In genomic region chrX:30795981-30796958, GRCh38 we compare ENCODE assay signal across 2 cellular contexts.
TF ChIP-seq lines count a peak whose summit lies in the region.

No MANE protein-coding gene starts in this region.

TF ChIP-seq in HepG2, 621 proteins besides CTCF, POLR2A, EP300 and RAD21:
- TF ChIP-seq MNT (IDR thresholded peaks at IDR 0.05): peak; percentile 36; the same call in 1 of the 2 replicates
- TF ChIP-seq PCBP2 (optimal IDR thresholded peaks at IDR 0.05; ENCODE audit: low read depth, low read length, poor library complexity, severe bottlenecking): no peak
- TF ChIP-seq PAX8 (CRISPR knock-in tag; IDR thresholded peaks at IDR 0.05; ENCODE audit: borderline replicate concordance): no peak
- TF ChIP-seq ZBTB39 (CRISPR knock-in tag; IDR thresholded peaks at IDR 0.05): no peak
- no peak for TF ChIP-seq ZBTB34 (CRISPR knock-in tag; IDR thresholded peaks at IDR 0.05)
- no peak for TF ChIP-seq RFX5 (IDR thresholded peaks at IDR 0.05; ENCODE audit: low read depth, low read length)

TF ChIP-seq in SK-N-SH, 30 proteins besides CTCF, POLR2A, EP300 and RAD21 (continued from another document):
- TF ChIP-seq IRF3 (IDR thresholded peaks at IDR 0.05; ENCODE audit: low read depth, low read length) (no peak), GATA2 (CRISPR knock-in tag; IDR thresholded peaks at IDR 0.05) (no peak), FOXM1 (IDR thresholded peaks at IDR 0.05; ENCODE audit: low read depth) (no peak), USF1 (IDR thresholded peaks at IDR 0.05; ENCODE audit: borderline replicate concordance, low read depth) (no peak), YY1 (IDR thresholded peaks at IDR 0.05; ENCODE audit: low read depth) (no peak), FOXJ3 (CRISPR knock-in tag; IDR thresholded peaks at IDR 0.05) (no peak), TAF1 (IDR thresholded peaks at IDR 0.05; ENCODE audit: borderline replicate concordance, low read depth, low read length) (no peak), REST (IDR thresholded peaks at IDR 0.05; ENCODE audit: low read depth, low read length) (no peak), EZH2phosphoT487 (IDR thresholded peaks at IDR 0.05; ENCODE audit: borderline replicate concordance, low read depth) (no peak)
- TF ChIP-seq, protein P1, sequence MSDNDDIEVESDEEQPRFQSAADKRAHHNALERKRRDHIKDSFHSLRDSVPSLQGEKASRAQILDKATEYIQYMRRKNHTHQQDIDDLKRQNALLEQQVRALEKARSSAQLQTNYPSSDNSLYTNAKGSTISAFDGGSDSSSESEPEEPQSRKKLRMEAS (IDR thresholded peaks at IDR 0.05; ENCODE audit: low read depth): no peak
